ENCODE assay signal across 27 cellular contexts in the genomic region with DNA sequence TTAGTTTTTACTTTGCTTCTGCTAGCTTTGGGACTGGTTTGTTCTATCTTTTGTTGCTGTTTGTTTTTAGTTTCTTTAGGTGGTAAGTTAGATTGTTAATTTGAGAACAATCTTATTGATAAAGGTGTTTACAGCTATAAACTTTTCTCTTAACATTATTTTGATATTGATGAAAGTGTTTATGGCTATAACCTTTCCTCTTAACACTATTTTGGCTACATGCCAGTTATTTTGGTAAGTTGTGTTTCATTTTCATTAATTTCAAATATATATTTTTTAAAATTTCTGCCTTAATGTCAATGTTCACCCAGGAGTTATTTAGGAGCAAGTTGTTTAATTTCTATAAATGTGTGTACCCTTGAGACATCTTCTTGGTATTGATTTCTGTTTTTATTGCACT.
"Had no signal": no experiment of that assay in that cellular context is flagged by ENCODE, and none has a peak within 500 bp of the region (broad histone marks: within the 10 kb centered on the region; RNA-seq: fewer than 3 reads in every experiment).

No MANE protein-coding gene starts in this region.

- H3K9me3 ChIP-seq: testis, thyroid gland, uterus, vagina had no signal

- H3K27me3 ChIP-seq: stomach, suprapubic skin, testis, thyroid gland, tibial artery, tibial nerve, transverse colon, upper lobe of left lung, upper lobe of right lung, uterus, vagina had no signal

- FAIRE-seq: urothelium cell line had no signal

- DNase-seq: stimulated activated CD4-positive, alpha-beta T cell treated with anti-CD3 and anti-CD28 coated beads, Interleukin-2, amount 100 ng/mL, for 48 hours; stimulated activated CD4-positive, alpha-beta T cell treated with anti-CD3 and anti-CD28 coated beads, Interleukin-4, amount 100 ng/mL, for 1 hour; stimulated activated CD4-positive, alpha-beta T cell treated with anti-CD3 and anti-CD28 coated beads, Interleukin-4, amount 100 ng/mL, for 24 hours; stimulated activated CD4-positive, alpha-beta T cell treated with anti-CD3 and anti-CD28 coated beads, Interleukin-4, amount 100 ng/mL, for 4 hours; stimulated activated CD8-positive, alpha-beta memory T cell treated with anti-CD3 and anti-CD28 coated beads, Interleukin-4, amount 100 ng/mL, for 48 hours; stimulated activated naive B cell treated with anti-CD40 and anti-IgM and Interleukin-4, amounts not matched to agents 10 μg/mL and 1 μg/mL and 100 μg/mL, for 72 hours; stimulated activated naive CD4-positive, alpha-beta T cell; stimulated activated naive CD4-positive, alpha-beta T cell treated with Interleukin-2 at 50 U/mL for 16 hours; stimulated activated naive CD8-positive, alpha-beta T cell treated with anti-CD3 and anti-CD28 coated beads, Interleukin-15, amount 100 ng/mL, for 72 hours; stimulated activated naive CD8-positive, alpha-beta T cell treated with anti-CD3 and anti-CD28 coated beads, Interleukin-15, Interleukin-2, amounts not matched to agents 100 U/mL and 50 U/mL, for 24 hours; stomach; substantia nigra; testis; thyroid gland; tibial artery; transverse colon; trophoblast cell; upper lobe of left lung; upper lobe of right lung; uterus had no signal

- H3K4me3 ChIP-seq: stomach, suprapubic skin, testis, thoracic aorta, thyroid gland, tibial artery, tibial nerve, transverse colon, upper lobe of left lung, upper lobe of right lung, uterus, vagina had no signal

- H3K36me3 ChIP-seq: stomach, suprapubic skin, thoracic aorta, thyroid gland, tibial artery, tibial nerve, transverse colon, upper lobe of left lung, upper lobe of right lung, uterus, vagina had no signal

- H3K4me1 ChIP-seq: stomach, suprapubic skin, testis, thyroid gland, tibial artery, tibial nerve, transverse colon, upper lobe of left lung, upper lobe of right lung, uterus, vagina had no signal

- H3K27ac ChIP-seq: stomach, suprapubic skin, testis, thoracic aorta, thyroid gland, tibial artery, tibial nerve, transverse colon, upper lobe of left lung, upper lobe of right lung, uterus, vagina had no signal

- ATAC-seq: stimulated activated effector memory CD8-positive, alpha-beta T cell treated with anti-CD3 and anti-CD28 coated beads, Interleukin-12 subunit alpha, Interleukin-12 subunit beta, amount 100 ng/mL, for 72 hours; stimulated activated memory B cell treated with anti-CD40 and anti-IgM and Interleukin-4, amounts not matched to agents 10 μg/mL and 1 μg/mL and 100 μg/mL, for 72 hours; stimulated activated naive B cell treated with anti-CD40 and anti-IgM and Interleukin-4, amounts not matched to agents 10 μg/mL and 1 μg/mL and 100 μg/mL, for 72 hours; stimulated activated naive CD8-positive, alpha-beta T cell treated with anti-CD3 and anti-CD28 coated beads, Interleukin-15, amount 100 ng/mL, for 72 hours; stimulated activated naive CD8-positive, alpha-beta T cell treated with anti-CD3 and anti-CD28 coated beads, Interleukin-15, Interleukin-2, amounts not matched to agents 100 U/mL and 50 U/mL, for 24 hours; upper lobe of right lung had no signal
